25 cellular contexts compared by ENCODE assay signal in the genomic region with DNA sequence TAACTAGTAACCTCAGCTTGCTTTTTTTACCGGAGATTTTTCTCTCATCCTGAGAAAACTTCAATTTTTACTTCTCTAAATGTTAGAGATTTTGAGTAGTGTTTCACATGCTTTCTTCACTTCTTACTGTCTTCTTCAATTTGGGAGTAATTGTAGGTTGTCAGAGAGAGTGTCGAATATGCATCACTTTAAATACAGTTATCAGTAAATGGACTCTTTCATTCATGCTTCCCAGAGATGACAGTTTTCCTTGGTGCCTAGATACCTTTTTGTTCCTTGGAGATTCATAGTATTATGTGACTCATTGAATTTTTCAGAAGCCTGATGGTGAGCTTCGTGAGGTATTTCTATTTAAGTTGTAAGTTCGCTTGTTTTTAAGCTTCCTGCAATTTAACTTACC.
A peak's percentile ranks its signal among the peaks of the same experiment; 100 is the strongest.
DNase-seq lines count a peak whose midpoint lies in the region; ATAC-seq, FAIRE-seq and TF ChIP-seq lines count a peak whose summit lies in the region.
"Had no signal": no experiment of that assay in that cellular context is flagged by ENCODE, and none has a peak within 500 bp of the region (broad histone marks: within the 10 kb centered on the region; RNA-seq: fewer than 3 reads in every experiment).

No MANE protein-coding gene starts in this region.

- ATAC-seq in GM23338 = no peak
- no peak for ATAC-seq in HG03139 (IDR thresholded peaks at IDR 0.05; ENCODE audit: unreplicated experiment)
- no peak for ATAC-seq in GM18505 (IDR thresholded peaks at IDR 0.05; ENCODE audit: unreplicated experiment)
- ATAC-seq in activated CD4-positive, CD25-positive, alpha-beta regulatory T cell treated with anti-CD3 and anti-CD28 coated beads, Interleukin-2, amount 50 U/mL, for 24 hours = no peak
- ATAC-seq: A549, GM12878 had no signal

- no peak overlapping the region for H3K27ac ChIP-seq in GM23338 (ENCODE audit: low read depth)
- H3K27ac ChIP-seq: A549; BLaER1 treated with 17β-estradiol and CSF1 and Interleukin-3, amounts not matched to agents 10 nM and 100 nM; GM23248 had no signal

- no peak overlapping the region for H3K4me3 Mint-ChIP-seq in GM23338
- H3K4me3 Mint-ChIP-seq: CD4-positive, alpha-beta memory T cell; HFFc6 had no signal

- TF ChIP-seq CTCF in D721Med (IDR thresholded peaks at IDR 0.05; ENCODE audit: insufficient read depth, missing control alignments) (no peak), GM23338 (conservative IDR thresholded peaks at IDR 0.05; ENCODE audit: low read depth in 2 of 2) (no peak), epithelial cell of esophagus (IDR thresholded peaks at IDR 0.05; ENCODE audit: insufficient read depth, low read depth, low read length, missing control alignments) (no peak)

- peaks cover 6% of the 10 kb centered on the region; the same call in 2 of the 3 replicates for H3K36me3 Mint-ChIP-seq in GM23338 (ENCODE audit: low read depth)

- H2AFZ ChIP-seq in GM23338 = no peak overlapping the region
- H2AFZ ChIP-seq: GM23248 had no signal

- H3K27me3 Mint-ChIP-seq in GM23338 (ENCODE audit: insufficient read depth, low read depth, poor library complexity) = no peaks in the 10 kb centered on the region
- H3K27me3 Mint-ChIP-seq: CD4-positive, alpha-beta memory T cell had no signal

- FAIRE-seq in D721Med (lab: Jason Lieb, UNC) = peak; percentile 11
- FAIRE-seq: A549, GM12878 had no signal

- no peak overlapping the region for H3K4me2 ChIP-seq in GM23338
- H3K4me2 ChIP-seq: A549; BLaER1 treated with 17β-estradiol and CSF1 and Interleukin-3, amounts not matched to agents 10 nM and 100 nM had no signal

- H3K36me3 ChIP-seq in GM23338 (ENCODE audit: insufficient read depth) = no peaks in the 10 kb centered on the region
- H3K36me3 ChIP-seq: BE2C had no signal

- no peaks in the 10 kb centered on the region; the same call in 1 of the 2 replicates for H3K4me1 ChIP-seq in GM23338 (ENCODE audit: insufficient read depth)
- H3K4me1 ChIP-seq: A549; BE2C; BLaER1 treated with 17β-estradiol and CSF1 and Interleukin-3, amounts not matched to agents 10 nM and 100 nM; HAP-1 had no signal

- H3K9me2 ChIP-seq in GM23338 (ENCODE audit: insufficient read depth) = no peaks in the 10 kb centered on the region

- H3K27ac Mint-ChIP-seq in GM23338 = 0 out of 2 replicates have a peak overlapping the region, but pooled peaks have one; percentile 10
- H3K27ac Mint-ChIP-seq: HFFc6 had no signal

- DNase-seq in D721Med (ENCODE audit: insufficient read length, low spot score) (no peak), GM23338 (ENCODE audit: low spot score) (no peak), NCI-H2227 treated with DMSO at 0.1 percent for 48 hours (lab: John Stamatoyannopoulos, UW) (peak; percentile 60), epithelial cell of esophagus (ENCODE audit: low read depth) (peak; percentile 9), NCI-H1417 (lab: John Stamatoyannopoulos, UW) (no peak)
- DNase-seq: 8988T; ACHN; AML-193; BE2C; Calu3; CD4-positive, alpha-beta memory T cell; COR-L47; DMS 273 treated with DMSO at 0.1 percent for 48 hours; DMS79; EL; GDM1; GM23248; HFFc6 had no signal

- no peaks in the 10 kb centered on the region for H3K9me3 Mint-ChIP-seq in GM23338

- no peaks in the 10 kb centered on the region for H4K20me1 ChIP-seq in GM23338 (replicated peaks; ENCODE audit: insufficient read depth)
- H4K20me1 ChIP-seq: BLaER1 treated with 17β-estradiol and CSF1 and Interleukin-3, amounts not matched to agents 10 nM and 100 nM had no signal

- no peak for TF ChIP-seq POLR2A in GM18505 (IDR thresholded peaks at IDR 0.05; ENCODE audit: borderline replicate concordance, extremely low read depth, insufficient read depth, insufficient read length)

- H3K4me1 Mint-ChIP-seq in GM23338 = no peaks in the 10 kb centered on the region

- H3F3A ChIP-seq in GM23338 (replicated peaks; ENCODE audit: low read depth) = no peaks in the 10 kb centered on the region

- H3K27me3 ChIP-seq in GM23338 (ENCODE audit: insufficient read depth) = no peaks in the 10 kb centered on the region
- H3K27me3 ChIP-seq: BE2C; BLaER1 treated with 17β-estradiol and CSF1 and Interleukin-3, amounts not matched to agents 10 nM and 100 nM had no signal

- H3K79me2 ChIP-seq in GM23338 (replicated peaks; ENCODE audit: insufficient read depth) = no peaks in the 10 kb centered on the region

- H3K4me3 ChIP-seq in GM23338 (no peak overlapping the region), epithelial cell of esophagus (ENCODE audit: low read length) (no peak overlapping the region)
- H3K4me3 ChIP-seq: A549; BLaER1 treated with 17β-estradiol and CSF1 and Interleukin-3, amounts not matched to agents 10 nM and 100 nM; GM12878; GM23248; HAP-1 had no signal

TF ChIP-seq in GM23338, 12 proteins besides CTCF, POLR2A, EP300 and RAD21 (continues in another document):
- TF ChIP-seq ZNF114 (CRISPR knock-in tag; IDR thresholded peaks at IDR 0.05) = no peak
- TF ChIP-seq, protein P1, sequence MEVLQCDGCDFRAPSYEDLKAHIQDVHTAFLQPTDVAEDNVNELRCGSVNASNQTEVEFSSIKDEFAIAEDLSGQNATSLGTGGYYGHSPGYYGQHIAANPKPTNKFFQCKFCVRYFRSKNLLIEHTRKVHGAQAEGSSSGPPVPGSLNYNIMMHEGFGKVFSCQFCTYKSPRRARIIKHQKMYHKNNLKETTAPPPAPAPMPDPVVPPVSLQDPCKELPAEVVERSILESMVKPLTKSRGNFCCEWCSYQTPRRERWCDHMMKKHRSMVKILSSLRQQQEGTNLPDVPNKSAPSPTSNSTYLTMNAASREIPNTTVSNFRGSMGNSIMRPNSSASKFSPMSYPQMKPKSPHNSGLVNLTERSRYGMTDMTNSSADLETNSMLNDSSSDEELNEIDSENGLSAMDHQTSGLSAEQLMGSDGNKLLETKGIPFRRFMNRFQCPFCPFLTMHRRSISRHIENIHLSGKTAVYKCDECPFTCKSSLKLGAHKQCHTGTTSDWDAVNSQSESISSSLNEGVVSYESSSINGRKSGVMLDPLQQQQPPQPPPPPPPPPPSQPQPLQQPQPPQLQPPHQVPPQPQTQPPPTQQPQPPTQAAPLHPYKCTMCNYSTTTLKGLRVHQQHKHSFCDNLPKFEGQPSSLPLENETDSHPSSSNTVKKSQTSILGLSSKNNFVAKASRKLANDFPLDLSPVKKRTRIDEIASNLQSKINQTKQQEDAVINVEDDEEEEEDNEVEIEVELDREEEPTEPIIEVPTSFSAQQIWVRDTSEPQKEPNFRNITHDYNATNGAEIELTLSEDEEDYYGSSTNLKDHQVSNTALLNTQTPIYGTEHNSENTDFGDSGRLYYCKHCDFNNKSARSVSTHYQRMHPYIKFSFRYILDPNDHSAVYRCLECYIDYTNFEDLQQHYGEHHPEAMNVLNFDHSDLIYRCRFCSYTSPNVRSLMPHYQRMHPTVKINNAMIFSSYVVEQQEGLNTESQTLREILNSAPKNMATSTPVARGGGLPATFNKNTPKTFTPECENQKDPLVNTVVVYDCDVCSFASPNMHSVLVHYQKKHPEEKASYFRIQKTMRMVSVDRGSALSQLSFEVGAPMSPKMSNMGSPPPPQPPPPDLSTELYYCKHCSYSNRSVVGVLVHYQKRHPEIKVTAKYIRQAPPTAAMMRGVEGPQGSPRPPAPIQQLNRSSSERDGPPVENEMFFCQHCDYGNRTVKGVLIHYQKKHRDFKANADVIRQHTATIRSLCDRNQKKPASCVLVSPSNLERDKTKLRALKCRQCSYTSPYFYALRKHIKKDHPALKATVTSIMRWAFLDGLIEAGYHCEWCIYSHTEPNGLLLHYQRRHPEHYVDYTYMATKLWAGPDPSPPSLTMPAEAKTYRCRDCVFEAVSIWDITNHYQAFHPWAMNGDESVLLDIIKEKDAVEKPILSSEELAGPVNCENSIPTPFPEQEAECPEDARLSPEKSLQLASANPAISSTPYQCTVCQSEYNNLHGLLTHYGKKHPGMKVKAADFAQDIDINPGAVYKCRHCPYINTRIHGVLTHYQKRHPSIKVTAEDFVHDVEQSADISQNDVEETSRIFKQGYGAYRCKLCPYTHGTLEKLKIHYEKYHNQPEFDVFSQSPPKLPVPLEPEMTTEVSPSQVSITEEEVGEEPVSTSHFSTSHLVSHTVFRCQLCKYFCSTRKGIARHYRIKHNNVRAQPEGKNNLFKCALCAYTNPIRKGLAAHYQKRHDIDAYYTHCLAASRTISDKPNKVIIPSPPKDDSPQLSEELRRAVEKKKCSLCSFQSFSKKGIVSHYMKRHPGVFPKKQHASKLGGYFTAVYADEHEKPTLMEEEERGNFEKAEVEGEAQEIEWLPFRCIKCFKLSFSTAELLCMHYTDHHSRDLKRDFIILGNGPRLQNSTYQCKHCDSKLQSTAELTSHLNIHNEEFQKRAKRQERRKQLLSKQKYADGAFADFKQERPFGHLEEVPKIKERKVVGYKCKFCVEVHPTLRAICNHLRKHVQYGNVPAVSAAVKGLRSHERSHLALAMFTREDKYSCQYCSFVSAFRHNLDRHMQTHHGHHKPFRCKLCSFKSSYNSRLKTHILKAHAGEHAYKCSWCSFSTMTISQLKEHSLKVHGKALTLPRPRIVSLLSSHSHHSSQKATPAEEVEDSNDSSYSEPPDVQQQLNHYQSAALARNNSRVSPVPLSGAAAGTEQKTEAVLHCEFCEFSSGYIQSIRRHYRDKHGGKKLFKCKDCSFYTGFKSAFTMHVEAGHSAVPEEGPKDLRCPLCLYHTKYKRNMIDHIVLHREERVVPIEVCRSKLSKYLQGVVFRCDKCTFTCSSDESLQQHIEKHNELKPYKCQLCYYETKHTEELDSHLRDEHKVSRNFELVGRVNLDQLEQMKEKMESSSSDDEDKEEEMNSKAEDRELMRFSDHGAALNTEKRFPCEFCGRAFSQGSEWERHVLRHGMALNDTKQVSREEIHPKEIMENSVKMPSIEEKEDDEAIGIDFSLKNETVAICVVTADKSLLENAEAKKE (CRISPR knock-in tag; IDR thresholded peaks at IDR 0.05) = no peak
- TF ChIP-seq POLR2AphosphoS5 (IDR thresholded peaks at IDR 0.05; ENCODE audit: low read depth) = no peak

Comparison
In these comparisons a context has a peak if more than half of its experiments do, and no peak if none do; other contexts are left out.
1. DNase-seq: peak in NCI-H2227 treated with DMSO at 0.1 percent for 48 hours (single experiment) and epithelial cell of esophagus (single experiment); none in D721Med (single experiment), GM23338 (single experiment) and NCI-H1417 (0 of 3).